In genomic region chr3:20076296-20076997, GRCh38 we compare ENCODE assay signal across 15 cellular contexts. TPM values are rescaled to one million over a fixed set of nuclear protein-coding genes. Genes with fewer than 3 reads are reported as not detected.
DNase-seq lines count a peak whose midpoint lies in the region; ATAC-seq and TF ChIP-seq lines count a peak whose summit lies in the region.
"Had no signal": no experiment of that assay in that cellular context is flagged by ENCODE, and none has a peak within 500 bp of the region (broad histone marks: within the 10 kb centered on the region; RNA-seq: fewer than 3 reads in every experiment).

No MANE protein-coding gene starts in this region.

- no peak overlapping the region for H2BK120ac ChIP-seq in IMR-90 (ENCODE audit: low read depth, low read length)

- no peak overlapping the region for H2BK20ac ChIP-seq in IMR-90 (ENCODE audit: low read depth, low read length)

- H4K5ac ChIP-seq in IMR-90 (ENCODE audit: low read depth, low read length) = no peak overlapping the region

- CTCF ChIA-PET in IMR-90 (lab: Yijun Ruan, JAX) = no interaction called here

- TF ChIP-seq EP300 in tibial nerve (IDR thresholded peaks at IDR 0.05) = no peak

- no peak overlapping the region for H4K8ac ChIP-seq in IMR-90 (ENCODE audit: low read depth in 2 of 2, low read length in 2 of 2)

- H4K20me1 ChIP-seq in IMR-90 (ENCODE audit: insufficient read depth, low read length) = no peaks in the 10 kb centered on the region

- H2AK5ac ChIP-seq in IMR-90 (ENCODE audit: low read depth, low read length) = no peak overlapping the region

- peak; percentile 63 for ATAC-seq in IMR-90 (ENCODE audit: low read depth)
- ATAC-seq in activated T-helper 17 cell treated with anti-CD3 and anti-CD28 coated beads, Interleukin-2, amount 50 U/mL, for 72 hours (replicated peaks) = no peak
- ATAC-seq in GM18505 (IDR thresholded peaks at IDR 0.05; ENCODE audit: unreplicated experiment) = no peak

- peak overlapping the region; percentile 9; the same call in 1 of the 2 replicates for H3K4me2 ChIP-seq in IMR-90 (ENCODE audit: low read depth, low read length)

- H3K4me3 ChIP-seq in IMR-90 (ENCODE audit: insufficient read depth, low read depth, low read length) (no peak overlapping the region), tibial nerve (no peak overlapping the region)
- H3K4me3 ChIP-seq: SK-N-MC had no signal

- dilution Hi-C loops in IMR-90 (cut with HindIII; ENCODE audit: low sequenced_read_pairs, unreplicated experiment) = no loop called here

- H3K9me1 ChIP-seq in IMR-90 (ENCODE audit: insufficient read depth, low read length) = peaks cover 3% of the 10 kb centered on the region; the same call in 1 of the 2 replicates

- peaks cover 89% of the 10 kb centered on the region for H3K36me3 Mint-ChIP-seq in activated T-helper 17 cell treated with anti-CD3 and anti-CD28 coated beads, Interleukin-2, amount 50 U/mL, for 72 hours (ENCODE audit: low read depth)
- H3K36me3 Mint-ChIP-seq in mesothelial cell of epicardium = no peaks in the 10 kb centered on the region

- H3K4me3 Mint-ChIP-seq in activated T-helper 17 cell treated with anti-CD3 and anti-CD28 coated beads, Interleukin-2, amount 50 U/mL, for 72 hours = no peak overlapping the region
- H3K4me3 Mint-ChIP-seq in mesothelial cell of epicardium = no peak overlapping the region

- H3K9me3 ChIP-seq in IMR-90 (ENCODE audit: control insufficient read depth, insufficient read depth, low read length) (no peaks in the 10 kb centered on the region), tibial nerve (no peaks in the 10 kb centered on the region)

- POLR2A ChIA-PET in IMR-90 (lab: Charles Lee; ENCODE audit: unreplicated experiment) = no interaction called here

- H2BK5ac ChIP-seq in IMR-90 (ENCODE audit: low read depth, low read length, poor library complexity, severe bottlenecking) = no peak overlapping the region

- DNase-seq in IMR-90 (peak; percentile 5), mesothelial cell of epicardium (ENCODE audit: low spot score in 2 of 2, unreplicated experiment in 2 of 2) (no peak), tibial nerve (ENCODE audit: low spot score in 2 of 2) (no peak), NCI-H2171 (lab: John Stamatoyannopoulos, UW) (no peak), 8988T (no peak)
- DNase-seq: AML-193; GF-D8; H7; NCI-H1092 treated with DMSO at 0.1 percent for 48 hours; NCI-H2081 treated with DMSO at 0.1 percent for 48 hours; NK-92 treated with Interleukin-12 subunit alpha and Interleukin-12 subunit beta, amount 100 ng/mL, for 24 hours; SHP77 had no signal

- H3K23ac ChIP-seq in IMR-90 (ENCODE audit: low read depth, low read length) = no peak overlapping the region

- H3K36me3 ChIP-seq in IMR-90 (ENCODE audit: control insufficient read depth, insufficient read depth, low read length) (no peaks in the 10 kb centered on the region), tibial nerve (no peaks in the 10 kb centered on the region)

- H3K79me1 ChIP-seq in IMR-90 (ENCODE audit: low read depth in 1 of 2, low read length in 2 of 2) = no peaks in the 10 kb centered on the region

- TF ChIP-seq CTCF in IMR-90 (conservative IDR thresholded peaks at IDR 0.05; ENCODE audit: low read depth, low read length) (no peak), mesothelial cell of epicardium (IDR thresholded peaks at IDR 0.05; ENCODE audit: unreplicated experiment) (no peak), tibial nerve (IDR thresholded peaks at IDR 0.05) (no peak)

- H4K91ac ChIP-seq in IMR-90 (ENCODE audit: insufficient read depth, low read depth, low read length) = no peak overlapping the region

- H3K14ac ChIP-seq in IMR-90 (replicated peaks; ENCODE audit: low read depth, low read length) = no peak overlapping the region

- no peak overlapping the region for H3K56ac ChIP-seq in IMR-90 (ENCODE audit: extremely low read depth, insufficient read depth, low read length)

- no peak overlapping the region for H3K9ac ChIP-seq in IMR-90 (ENCODE audit: low read depth, low read length)

- H3K9me3 Mint-ChIP-seq in activated T-helper 17 cell treated with anti-CD3 and anti-CD28 coated beads, Interleukin-2, amount 50 U/mL, for 72 hours = no peaks in the 10 kb centered on the region
- H3K9me3 Mint-ChIP-seq in mesothelial cell of epicardium = no peaks in the 10 kb centered on the region

- WGBS in IMR-90 (ENCODE audit: extremely low coverage in 2 of 2, insufficient read length in 1 of 2), 2 experiments = no CpG with 5 or more reads among the region's 6 CpGs
- 48 to 57% methylated on average over 6 of the region's 6 CpGs for WGBS in tibial nerve, 2 donors

- no peak overlapping the region for H2BK15ac ChIP-seq in IMR-90 (ENCODE audit: low read depth, low read length)

- TF ChIP-seq POLR2A in IMR-90 (IDR thresholded peaks at IDR 0.05; ENCODE audit: low read depth, low read length) = no peak
- TF ChIP-seq POLR2A in tibial nerve (IDR thresholded peaks at IDR 0.05) = no peak
- TF ChIP-seq POLR2A in GM18505 (IDR thresholded peaks at IDR 0.05; ENCODE audit: borderline replicate concordance, extremely low read depth, insufficient read depth, insufficient read length) = no peak

- H3K27me3 ChIP-seq in IMR-90 (ENCODE audit: control insufficient read depth, insufficient read depth, low read length) (no peaks in the 10 kb centered on the region), tibial nerve (no peaks in the 10 kb centered on the region)

- no peaks in the 10 kb centered on the region; the same call in 1 of the 2 replicates for H3K4me1 ChIP-seq in IMR-90 (ENCODE audit: control insufficient read depth, insufficient read depth, low read length)
- peaks cover 0 to 73% (median 19%) of the 10 kb centered on the region in 4 donors for H3K4me1 ChIP-seq in tibial nerve

- H3K27ac Mint-ChIP-seq in activated T-helper 17 cell treated with anti-CD3 and anti-CD28 coated beads, Interleukin-2, amount 50 U/mL, for 72 hours = peak overlapping the region; percentile 14
- peak overlapping the region; percentile 54 for H3K27ac Mint-ChIP-seq in mesothelial cell of epicardium

- H3K18ac ChIP-seq in IMR-90 (ENCODE audit: low read depth, low read length) = no peak overlapping the region

- H3K27ac ChIP-seq in IMR-90 (ENCODE audit: insufficient read depth, low read length) (no peak overlapping the region), tibial nerve (peak overlapping the region in 3 of 4 donors; percentile 15 to 91 (median 90))
- H3K27ac ChIP-seq: SK-N-MC had no signal

- no peak overlapping the region for H3K4ac ChIP-seq in IMR-90 (ENCODE audit: low read depth, low read length)

- peaks cover 39% of the 10 kb centered on the region for H3K4me1 Mint-ChIP-seq in activated T-helper 17 cell treated with anti-CD3 and anti-CD28 coated beads, Interleukin-2, amount 50 U/mL, for 72 hours
- H3K4me1 Mint-ChIP-seq in mesothelial cell of epicardium = peaks cover 27% of the 10 kb centered on the region

- H3K27me3 Mint-ChIP-seq in activated T-helper 17 cell treated with anti-CD3 and anti-CD28 coated beads, Interleukin-2, amount 50 U/mL, for 72 hours = no peaks in the 10 kb centered on the region
- H3K27me3 Mint-ChIP-seq in mesothelial cell of epicardium (ENCODE audit: low read depth) = no peaks in the 10 kb centered on the region

- no peak overlapping the region for H2AFZ ChIP-seq in IMR-90 (replicated peaks; ENCODE audit: low read length, poor library complexity)

- TF ChIP-seq RAD21 in IMR-90 (IDR thresholded peaks at IDR 0.05; ENCODE audit: low read length) = no peak

- intact Hi-C loops in IMR-90 (cut with micrococcal nuclease) = no loop called here

- BruUV-seq in IMR-90 (replicated peaks; lab: Mats Ljungman, UMichigan) = no TSS peak

- no peak overlapping the region for H2AK9ac ChIP-seq in IMR-90 (replicated peaks; ENCODE audit: low read depth, low read length, poor library complexity)

- in situ Hi-C loops in IMR-90 (cut with MboI; ENCODE audit: low sequenced_read_pairs) = no loop called here

TF ChIP-seq in IMR-90, 13 proteins besides CTCF, POLR2A, EP300 and RAD21:
- peak; percentile 64 for TF ChIP-seq CEBPB (IDR thresholded peaks at IDR 0.05; ENCODE audit: low read depth, low read length)
- TF ChIP-seq RCOR1 (IDR thresholded peaks at IDR 0.05; ENCODE audit: insufficient replicate concordance, low read length) = no peak
- TF ChIP-seq BHLHE40 (IDR thresholded peaks at IDR 0.05; ENCODE audit: low read depth, low read length) = no peak
- no peak for TF ChIP-seq USF2 (IDR thresholded peaks at IDR 0.05; ENCODE audit: low read depth, low read length)

RNA-seq across cellular contexts. Expression of gene KAT2B, which starts 36.2 kb away (rescaled TPM):
- total RNA-seq in IMR-90 (2012; rRNA removed) (2.2 and 3.1 TPM in 2 replicates), mesothelial cell of epicardium (4.2 to 7.8 TPM (median 6.2 TPM) in 3 replicates), tibial nerve (10 to 100 TPM; 34.5 to 87.2 (median 60.1) TPM)
- 1.6 and 2.0 TPM in 2 replicates for polyA plus RNA-seq in IMR-90 (2012; rRNA removed)
- 0.32 and 0.34 TPM in 2 replicates for polyA plus RNA-seq in IMR-90 (2012; cell fraction: cytosol; rRNA removed)
- polyA plus RNA-seq in IMR-90 (2012; cell fraction: nucleus; rRNA removed; ENCODE audit: low replicate concordance) = 0.34 and 2.8 TPM in 2 replicates
- total RNA-seq in activated T-helper 17 cell treated with anti-CD3 and anti-CD28 coated beads, Interleukin-2, amount 50 U/mL, for 72 hours = 100 to 1,000 TPM; 109 to 143 TPM
